ENCODE assay signal across 9 cellular contexts in genomic region chr10:103153302-103153759, GRCh38. TPM values are rescaled to one million over a fixed set of nuclear protein-coding genes. Genes with fewer than 3 reads are reported as not detected.
DNase-seq lines count a peak whose midpoint lies in the region; ATAC-seq, FAIRE-seq and TF ChIP-seq lines count a peak whose summit lies in the region.
"Had no signal": no experiment of that assay in that cellular context is flagged by ENCODE, and none has a peak within 500 bp of the region (broad histone marks: within the 10 kb centered on the region; RNA-seq: fewer than 3 reads in every experiment).

No MANE protein-coding gene starts in this region.

- H3K4me1 ChIP-seq in HUES48 (ENCODE audit: control insufficient read depth, insufficient read depth, low read length): peaks cover 33% of the 10 kb centered on the region
- no peaks in the 10 kb centered on the region for H3K4me1 ChIP-seq in naive thymus-derived CD4-positive, alpha-beta T cell (ENCODE audit: control insufficient read depth in 2 of 2, insufficient read depth in 2 of 2, low read length in 2 of 2)

- intact Hi-C loops in naive thymus-derived CD4-positive, alpha-beta T cell (cut with micrococcal nuclease): no loop called here

- H3K9ac ChIP-seq in HUES48 (ENCODE audit: low read depth, low read length): peak overlapping the region; percentile 14; the same call in 1 of the 2 replicates

- DNase-seq in cardiac fibroblast (ENCODE audit: low read depth in 2 of 2): peak; percentile 61 to 67
- peak; percentile 68 for DNase-seq in inferior parietal cortex (ENCODE audit: extremely low spot score)
- no peak for DNase-seq in urothelium cell line (ENCODE audit: low spot score)
- no peak for DNase-seq in stimulated activated naive B cell treated with anti-CD40 and anti-IgM and Interleukin-4, amounts not matched to agents 10 μg/mL and 1 μg/mL and 100 μg/mL, for 72 hours
- DNase-seq in naive thymus-derived CD4-positive, alpha-beta T cell: no peak
- no peak for DNase-seq in KG1 (lab: John Stamatoyannopoulos, UW)

- no peaks in the 10 kb centered on the region for H3K27me3 ChIP-seq in HUES48 (ENCODE audit: control insufficient read depth, insufficient read depth, low read length)
- no peaks in the 10 kb centered on the region for H3K27me3 ChIP-seq in naive thymus-derived CD4-positive, alpha-beta T cell (ENCODE audit: control insufficient read depth in 2 of 2, insufficient read depth in 2 of 2, low read length in 2 of 2)

- no peak for ATAC-seq in stimulated activated naive B cell treated with anti-CD40 and anti-IgM and Interleukin-4, amounts not matched to agents 10 μg/mL and 1 μg/mL and 100 μg/mL, for 72 hours (replicated peaks)
- no peak for ATAC-seq in naive thymus-derived CD4-positive, alpha-beta T cell

- CTCF ChIA-PET in naive thymus-derived CD4-positive, alpha-beta T cell (lab: Charles Lee): no interaction called here

- peak overlapping the region; percentile 23; the same call in 1 of the 2 replicates for H3K4me3 ChIP-seq in HUES48 (ENCODE audit: low read depth, low read length)
- H3K4me3 ChIP-seq in cardiac fibroblast (replicated peaks in 1 of 2; ENCODE audit: low read depth in 2 of 2, low read length in 2 of 2): peak overlapping the region; percentile 4 to 29
- no peak overlapping the region for H3K4me3 ChIP-seq in skin epidermis
- no peak overlapping the region for H3K4me3 ChIP-seq in naive thymus-derived CD4-positive, alpha-beta T cell (ENCODE audit: low read length)

- H3K36me3 ChIP-seq in HUES48 (ENCODE audit: control insufficient read depth, insufficient read depth, low read length): no peaks in the 10 kb centered on the region; the same call in 1 of the 2 replicates
- H3K36me3 ChIP-seq in naive thymus-derived CD4-positive, alpha-beta T cell (ENCODE audit: control insufficient read depth in 2 of 3, insufficient read depth in 3 of 3, low read length in 3 of 3): peaks cover 0 to 10% (median 0%) of the 10 kb centered on the region in 3 experiments

- no peak for FAIRE-seq in urothelium cell line (lab: Jason Lieb, UNC)
- FAIRE-seq: GM18507 had no signal

- no peak overlapping the region for H3K27ac Mint-ChIP-seq in stimulated activated naive B cell treated with anti-CD40 and anti-IgM and Interleukin-4, amounts not matched to agents 10 μg/mL and 1 μg/mL and 100 μg/mL, for 72 hours
- no peak overlapping the region for H3K27ac Mint-ChIP-seq in naive thymus-derived CD4-positive, alpha-beta T cell

- no peaks in the 10 kb centered on the region for H3K27me3 Mint-ChIP-seq in stimulated activated naive B cell treated with anti-CD40 and anti-IgM and Interleukin-4, amounts not matched to agents 10 μg/mL and 1 μg/mL and 100 μg/mL, for 72 hours
- no peaks in the 10 kb centered on the region for H3K27me3 Mint-ChIP-seq in naive thymus-derived CD4-positive, alpha-beta T cell

- H3K4me1 Mint-ChIP-seq in stimulated activated naive B cell treated with anti-CD40 and anti-IgM and Interleukin-4, amounts not matched to agents 10 μg/mL and 1 μg/mL and 100 μg/mL, for 72 hours: peaks cover 0 to 2% of the 10 kb centered on the region in 2 donors
- H3K4me1 Mint-ChIP-seq in naive thymus-derived CD4-positive, alpha-beta T cell: peaks cover 0 to 22% (median 5%) of the 10 kb centered on the region in 7 donors

- POLR2A ChIA-PET in naive thymus-derived CD4-positive, alpha-beta T cell (lab: Charles Lee): no interaction called here

- peaks cover 14 to 34% of the 10 kb centered on the region in 2 donors for H3K36me3 Mint-ChIP-seq in stimulated activated naive B cell treated with anti-CD40 and anti-IgM and Interleukin-4, amounts not matched to agents 10 μg/mL and 1 μg/mL and 100 μg/mL, for 72 hours
- peaks cover 0 to 59% (median 29%) of the 10 kb centered on the region in 5 donors for H3K36me3 Mint-ChIP-seq in naive thymus-derived CD4-positive, alpha-beta T cell

- H3K27ac ChIP-seq in HUES48 (ENCODE audit: low read depth, low read length) (peak overlapping the region; percentile 93), skin epidermis (peak overlapping the region in 17 of 21 experiments; percentile 0 to 79 (median 48))
- no peak overlapping the region for H3K27ac ChIP-seq in naive thymus-derived CD4-positive, alpha-beta T cell (ENCODE audit: low read depth, low read length)

- no peaks in the 10 kb centered on the region for H3K9me3 ChIP-seq in HUES48 (ENCODE audit: control insufficient read depth, insufficient read depth, low read length)
- H3K9me3 ChIP-seq in naive thymus-derived CD4-positive, alpha-beta T cell (ENCODE audit: control insufficient read depth in 2 of 3, low read length in 3 of 3): no peaks in the 10 kb centered on the region

- TF ChIP-seq CTCF in cardiac fibroblast (IDR thresholded peaks at IDR 0.05; ENCODE audit: low read depth, low read length): no peak

- H3K4me3 Mint-ChIP-seq in stimulated activated naive B cell treated with anti-CD40 and anti-IgM and Interleukin-4, amounts not matched to agents 10 μg/mL and 1 μg/mL and 100 μg/mL, for 72 hours: no peak overlapping the region
- H3K4me3 Mint-ChIP-seq in naive thymus-derived CD4-positive, alpha-beta T cell: no peak overlapping the region

- H3K9me3 Mint-ChIP-seq in stimulated activated naive B cell treated with anti-CD40 and anti-IgM and Interleukin-4, amounts not matched to agents 10 μg/mL and 1 μg/mL and 100 μg/mL, for 72 hours: no peaks in the 10 kb centered on the region
- H3K9me3 Mint-ChIP-seq in naive thymus-derived CD4-positive, alpha-beta T cell: no peaks in the 10 kb centered on the region

RNA-seq across cellular contexts. Expression of gene NT5C2, which starts 39.7 kb away (rescaled TPM):
- total RNA-seq in naive thymus-derived CD4-positive, alpha-beta T cell: 10 to 100 TPM; 53.8 to 87.8 (median 72.3) TPM
- 10 to 100 TPM; 48.7 to 60.6 TPM for polyA plus RNA-seq in naive thymus-derived CD4-positive, alpha-beta T cell

Comparison
In these comparisons a context has a peak if more than half of its experiments do, and no peak if none do; other contexts are left out.
1. H3K4me3 ChIP-seq: peak in HUES48 (single experiment) and cardiac fibroblast (2 of 2); none in skin epidermis (0 of 7) and naive thymus-derived CD4-positive, alpha-beta T cell (single experiment).
2. DNase-seq: peak in cardiac fibroblast (2 of 2) and inferior parietal cortex (single experiment); none in urothelium cell line (single experiment), stimulated activated naive B cell treated with anti-CD40 and anti-IgM and Interleukin-4, amounts not matched to agents 10 μg/mL and 1 μg/mL and 100 μg/mL, for 72 hours (single experiment), naive thymus-derived CD4-positive, alpha-beta T cell (0 of 9) and KG1 (single experiment).